In the genomic region with DNA sequence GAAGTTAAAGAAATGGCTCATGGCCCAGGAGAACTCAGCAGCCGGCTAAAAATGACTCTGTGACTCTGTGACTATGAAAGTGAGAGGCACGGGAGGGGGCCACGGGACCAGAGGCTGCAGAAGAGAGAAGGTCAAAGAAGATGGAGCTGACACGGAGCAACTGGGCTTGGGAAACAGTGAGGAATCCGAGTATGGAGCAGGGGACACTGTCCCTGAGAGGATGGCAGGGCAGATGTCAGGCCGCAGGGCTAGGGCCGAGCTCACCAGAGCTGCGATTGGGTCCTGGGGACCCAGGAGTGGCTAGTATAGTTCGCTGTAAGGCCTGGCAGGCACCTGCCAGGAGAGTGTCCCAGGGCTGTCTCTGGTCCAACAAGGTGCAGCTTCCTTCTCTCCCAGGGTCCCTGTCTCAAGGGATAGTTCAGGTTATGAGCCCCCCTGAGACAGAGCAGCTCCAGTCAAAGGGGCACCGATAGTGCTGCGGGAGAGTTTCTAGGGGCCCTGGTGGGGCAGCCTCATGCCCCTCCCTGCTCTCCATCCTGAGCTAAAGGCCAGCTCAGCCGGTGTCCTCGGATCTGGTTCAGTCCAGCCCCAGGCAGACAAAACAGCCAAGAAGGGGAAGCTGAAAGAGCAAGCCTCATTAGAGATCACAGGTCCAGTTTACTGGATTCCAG, we compare ENCODE assay signal across 28 cellular contexts. TPM values are rescaled to one million over a fixed set of nuclear protein-coding genes. Genes with fewer than 3 reads are reported as not detected.
A peak's percentile ranks its signal among the peaks of the same experiment; 100 is the strongest.
DNase-seq lines count a peak whose midpoint lies in the region; ATAC-seq and TF ChIP-seq lines count a peak whose summit lies in the region.
"Had no signal": no experiment of that assay in that cellular context is flagged by ENCODE, and none has a peak within 500 bp of the region (broad histone marks: within the 10 kb centered on the region; RNA-seq: fewer than 3 reads in every experiment).

No MANE protein-coding gene starts in this region.

- no peak for ATAC-seq in GM18517 (IDR thresholded peaks at IDR 0.05; ENCODE audit: unreplicated experiment)

- H3K9me3 ChIP-seq in Peyer's patch (no peaks in the 10 kb centered on the region), thymus (ENCODE audit: control insufficient read depth) (no peaks in the 10 kb centered on the region)
- H3K9me3 ChIP-seq: heart right ventricle, neutrophil, uterus had no signal

- H3K27me3 ChIP-seq in Peyer's patch (no peaks in the 10 kb centered on the region), thymus (ENCODE audit: control insufficient read depth, insufficient read depth) (no peaks in the 10 kb centered on the region)

- no peak overlapping the region for H3K4me3 ChIP-seq in Peyer's patch
- no peak overlapping the region for H3K4me3 ChIP-seq in thymus (ENCODE audit: low read length)
- H3K4me3 ChIP-seq: cardiac muscle cell, heart right ventricle, lung, uterus had no signal

- peak; percentile 48 for DNase-seq in activated effector memory CD4-positive, alpha-beta T cell treated with anti-CD3 and anti-CD28 coated beads, Interleukin-2, amount 50 U/mL, for 16 hours
- no peak for DNase-seq in activated effector memory CD4-positive, alpha-beta T cell treated with Interleukin-2 at 50 U/mL for 16 hours
- DNase-seq in Peyer's patch (peak in 2 of 3 donors; percentile 28 to 36), left kidney (ENCODE audit: low read depth, low spot score) (peak; percentile 54), glutamatergic neuron (no peak), RPMI8226 (no peak)
- DNase-seq: activated CD4-positive, alpha-beta T cell treated with anti-CD3 and anti-CD28 coated beads for 4 hours; activated gamma-delta T cell treated with Interleukin-2 at 50 U/mL for 16 hours; amniotic stem cell; dermis blood vessel endothelial cell; heart right ventricle; immature natural killer cell; Karpas-422; NCI-H1694; NCI-H2227 treated with DMSO at 0.1 percent for 48 hours; NCI-H774; SHP77 treated with DMSO at 0.1 percent for 48 hours; uterus had no signal

- H3K36me3 Mint-ChIP-seq in glutamatergic neuron (ENCODE audit: unreplicated experiment) = peaks cover 5% of the 10 kb centered on the region
- H3K36me3 Mint-ChIP-seq: immature natural killer cell had no signal

- whole genome bisulfite sequencing in thymus = 88% methylated on average over 13 of the region's 13 CpGs

- no peak overlapping the region for H3K4me3 Mint-ChIP-seq in glutamatergic neuron (ENCODE audit: unreplicated experiment)
- H3K4me3 Mint-ChIP-seq: immature natural killer cell had no signal

- H3K36me3 ChIP-seq in Peyer's patch (no peaks in the 10 kb centered on the region), thymus (ENCODE audit: control insufficient read depth, insufficient read depth) (no peaks in the 10 kb centered on the region)
- H3K36me3 ChIP-seq: cardiac muscle cell, heart right ventricle, neutrophil, uterus had no signal

- H3K27me3 Mint-ChIP-seq in glutamatergic neuron (ENCODE audit: unreplicated experiment) = peaks cover 3% of the 10 kb centered on the region

- peaks cover 3% of the 10 kb centered on the region for H3K9me3 Mint-ChIP-seq in glutamatergic neuron (ENCODE audit: unreplicated experiment)
- H3K9me3 Mint-ChIP-seq: immature natural killer cell had no signal

- TF ChIP-seq CTCF in Peyer's patch (IDR thresholded peaks at IDR 0.05) (no peak), glutamatergic neuron (IDR thresholded peaks at IDR 0.05; ENCODE audit: partially characterized antibody, unreplicated experiment) (no peak)

- H3K4me1 ChIP-seq in Peyer's patch = no peaks in the 10 kb centered on the region
- H3K4me1 ChIP-seq in thymus (ENCODE audit: control insufficient read depth, insufficient read depth, low read length) = peaks cover 3% of the 10 kb centered on the region
- H3K4me1 ChIP-seq: uterus had no signal

- TF ChIP-seq POLR2A in Peyer's patch (IDR thresholded peaks at IDR 0.05) = no peak

- H3K27ac ChIP-seq in Peyer's patch (no peak overlapping the region), thymus (ENCODE audit: low read depth) (peak overlapping the region; percentile 53)
- H3K27ac ChIP-seq: cardiac muscle cell, epithelial cell of prostate, heart right ventricle, neutrophil, uterus had no signal

- no peak overlapping the region for H3K27ac Mint-ChIP-seq in glutamatergic neuron (ENCODE audit: unreplicated experiment)
- H3K27ac Mint-ChIP-seq: immature natural killer cell had no signal

- H3K4me1 Mint-ChIP-seq in glutamatergic neuron (ENCODE audit: low read depth, unreplicated experiment) = peaks cover 8% of the 10 kb centered on the region

RNA-seq across cellular contexts. Expression of gene CIB4, which starts 42.7 kb away (rescaled TPM):
- total RNA-seq in Peyer's patch = not detected
- not detected for polyA plus RNA-seq in thymus
- total RNA-seq in glutamatergic neuron (ENCODE audit: unreplicated experiment) = not detected
- total RNA-seq: A673, cardiac muscle cell, dermis blood vessel endothelial cell, fibroblast of villous mesenchyme, heart right ventricle, pulmonary artery endothelial cell had no signal
- polyA plus RNA-seq: BJ, cardiac muscle cell, heart right ventricle, immature natural killer cell, lung had no signal

Comparison
In these comparisons a context has a peak if more than half of its experiments do, and no peak if none do; other contexts are left out.
1. DNase-seq: peak in activated effector memory CD4-positive, alpha-beta T cell treated with anti-CD3 and anti-CD28 coated beads, Interleukin-2, amount 50 U/mL, for 16 hours (single experiment), Peyer's patch (2 of 3) and left kidney (single experiment); none in activated effector memory CD4-positive, alpha-beta T cell treated with Interleukin-2 at 50 U/mL for 16 hours (single experiment), glutamatergic neuron (single experiment) and RPMI8226 (single experiment).